In the genomic region with DNA sequence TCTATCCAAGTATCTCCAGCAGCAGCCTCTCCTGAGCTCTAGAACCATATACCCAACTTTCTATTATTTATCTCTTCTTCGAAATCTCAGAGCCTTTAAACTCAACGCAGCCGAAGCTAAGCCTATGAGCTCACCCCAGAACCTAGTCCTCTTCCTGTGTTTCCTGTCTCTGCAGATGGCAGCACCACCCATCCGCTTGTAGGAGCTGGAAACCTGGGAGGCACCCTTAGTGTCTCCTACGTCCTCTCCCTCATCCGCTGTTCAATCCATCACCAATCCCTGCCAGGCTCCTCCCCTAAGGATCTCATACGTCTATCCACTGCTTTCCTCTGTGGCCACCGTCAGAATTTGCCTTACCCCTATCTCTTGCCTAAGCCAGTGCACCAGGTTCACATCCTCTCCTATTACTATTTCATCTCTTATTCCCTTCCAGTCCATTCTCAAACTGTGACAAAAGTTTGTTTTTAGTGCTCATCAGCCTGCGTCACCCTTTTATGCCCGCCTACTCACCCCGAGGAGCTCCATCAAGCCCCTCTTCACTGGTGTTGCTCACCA, we compare ENCODE assay signal across 13 cellular contexts. TPM values are rescaled to one million over a fixed set of nuclear protein-coding genes. Genes with fewer than 3 reads are reported as not detected.
A peak's percentile ranks its signal among the peaks of the same experiment; 100 is the strongest.
DNase-seq lines count a peak whose midpoint lies in the region; ATAC-seq and TF ChIP-seq lines count a peak whose summit lies in the region.
"Had no signal": no experiment of that assay in that cellular context is flagged by ENCODE, and none has a peak within 500 bp of the region (broad histone marks: within the 10 kb centered on the region; RNA-seq: fewer than 3 reads in every experiment).

No MANE protein-coding gene starts in this region.

- H3K27me3 Mint-ChIP-seq in brain, result no peaks in the 10 kb centered on the region
- H3K27me3 Mint-ChIP-seq in naive B cell, result no peaks in the 10 kb centered on the region

- H3K9me3 ChIP-seq in upper lobe of right lung (no peaks in the 10 kb centered on the region), tibial artery (no peaks in the 10 kb centered on the region)
- H3K9me3 ChIP-seq: HAP-1, MG63 had no signal

- ATAC-seq in Right ventricle myocardium inferior, result peak; percentile 26
- ATAC-seq in naive B cell (ENCODE audit: low read depth in 2 of 2), result no peak
- ATAC-seq in upper lobe of right lung, result peak; percentile 81
- no peak for ATAC-seq in HG03196 (IDR thresholded peaks at IDR 0.05; ENCODE audit: unreplicated experiment)

- peaks cover 34% of the 10 kb centered on the region for H3K36me3 Mint-ChIP-seq in brain
- peaks cover 0 to 4% of the 10 kb centered on the region in 2 donors for H3K36me3 Mint-ChIP-seq in naive B cell

- DNase-seq in Right ventricle myocardium inferior (ENCODE audit: missing footprints) (no peak), cardiac septum (ENCODE audit: low spot score) (no peak), naive B cell (no peak), upper lobe of right lung (no peak), tibial artery (no peak), NCI-H1694 treated with DMSO at 0.1 percent for 48 hours (lab: John Stamatoyannopoulos, UW) (no peak)
- DNase-seq: AML-193, MG63 had no signal

- peaks cover 0 to 3% (median 0%) of the 10 kb centered on the region in 5 experiments for H3K9me3 Mint-ChIP-seq in brain
- no peaks in the 10 kb centered on the region for H3K9me3 Mint-ChIP-seq in naive B cell

- H3K27ac Mint-ChIP-seq in brain (peak overlapping the region in 4 of 5 experiments; percentile 13 to 74 (median 58)), naive B cell (peak overlapping the region; percentile 4 to 86 (median 36))

- TF ChIP-seq CTCF in brain (conservative IDR thresholded peaks at IDR 0.05) (no peak), upper lobe of right lung (IDR thresholded peaks at IDR 0.05) (no peak), tibial artery (IDR thresholded peaks at IDR 0.05) (no peak)

- H3K27ac ChIP-seq in upper lobe of right lung (peak overlapping the region; percentile 61), tibial artery (peak overlapping the region in 1 of 2 donors; percentile 40)
- H3K27ac ChIP-seq: SK-N-MC had no signal

- H3K4me3 ChIP-seq in upper lobe of right lung (peak overlapping the region; percentile 2), tibial artery (no peak overlapping the region)
- H3K4me3 ChIP-seq: cardiac muscle cell, HAP-1, MG63, SK-N-MC had no signal

- intact Hi-C loops in Right ventricle myocardium inferior (cut with DNase I) (no loop called here), cardiac septum (cut with DNase I) (no loop called here), upper lobe of right lung (cut with DNase I) (loop anchor here (10.0 kb wide), 1 partner anchor 59 kb away; no protein-coding TSS in a partner anchor), tibial artery (cut with DNase I; ENCODE audit: low total_unique reads) (no loop called here)

- H3K27me3 ChIP-seq in upper lobe of right lung (no peaks in the 10 kb centered on the region), tibial artery (no peaks in the 10 kb centered on the region)
- H3K27me3 ChIP-seq: cardiac muscle cell, MG63 had no signal

- H3K36me3 ChIP-seq in upper lobe of right lung (no peaks in the 10 kb centered on the region), tibial artery (no peaks in the 10 kb centered on the region)
- H3K36me3 ChIP-seq: cardiac muscle cell, HAP-1 had no signal

- H3K4me1 Mint-ChIP-seq in brain (peaks cover 95% of the 10 kb centered on the region), naive B cell (peaks cover 38 to 53% (median 50%) of the 10 kb centered on the region in 3 donors)

- H3K4me3 Mint-ChIP-seq in brain, result peak overlapping the region in 3 of 5 experiments; percentile 6 to 28 (median 15)
- peak overlapping the region in 1 of 8 donors; percentile 48 for H3K4me3 Mint-ChIP-seq in naive B cell

- H3K4me1 ChIP-seq in upper lobe of right lung (peaks cover 51% of the 10 kb centered on the region), tibial artery (peaks cover 8 to 100% (median 62%) of the 10 kb centered on the region in 4 donors)

RNA-seq across cellular contexts. Expression of a gene that starts 9.6 kb away (rescaled TPM):
- total RNA-seq in Right ventricle myocardium inferior, result 26.8 TPM
- total RNA-seq in cardiac septum, result 40.7 TPM
- polyA plus RNA-seq in brain (ENCODE audit: insufficient read depth, low read depth, low replicate concordance), result 32.4 TPM
- 10 to 100 TPM in 5 of 6 donors, 1 to 10 TPM in 1; 7.9 to 16.0 (median 13.8) TPM for polyA plus RNA-seq in naive B cell (ENCODE audit: low read depth in 6 of 6)
- 57.5 TPM for total RNA-seq in upper lobe of right lung

Comparison
In these comparisons a context has a peak if more than half of its experiments do, and no peak if none do; other contexts are left out.
1. ATAC-seq: peak in Right ventricle myocardium inferior (single experiment) and upper lobe of right lung (single experiment); none in naive B cell (0 of 2) and HG03196 (single experiment).